ENCODE assay signal across 8 cellular contexts in genomic region chr14:75452900-75453816, GRCh38. TPM values are rescaled to one million over a fixed set of nuclear protein-coding genes. Genes with fewer than 3 reads are reported as not detected.
DNase-seq lines count a peak whose midpoint lies in the region; ATAC-seq and TF ChIP-seq lines count a peak whose summit lies in the region.

No MANE protein-coding gene starts in this region.

- H3K9me2 ChIP-seq in PC-9 (ENCODE audit: insufficient read depth), result no peaks in the 10 kb centered on the region

- BruUV-seq in PC-9 (replicated peaks; lab: Mats Ljungman, UMichigan), result no TSS peak

- H3F3A ChIP-seq in PC-9 (ENCODE audit: insufficient read depth, low read depth), result peaks cover 76% of the 10 kb centered on the region

- peak overlapping the region; percentile 96 for H3K27ac Mint-ChIP-seq in neural crest cell (ENCODE audit: unreplicated experiment)

- H3K4me1 Mint-ChIP-seq in neural crest cell, result peaks cover 55% of the 10 kb centered on the region

- no peak for ATAC-seq in HG03457 (IDR thresholded peaks at IDR 0.05; ENCODE audit: unreplicated experiment)
- ATAC-seq in HG02885 (IDR thresholded peaks at IDR 0.05; ENCODE audit: poor library complexity, unreplicated experiment), result no peak

- DNase-seq in AG09309 (ENCODE audit: low read depth) (peak; percentile 86), PC-9 (peak; percentile 100), fibroblast of mammary gland (ENCODE audit: low read depth) (peak; percentile 90), neural crest cell (ENCODE audit: low read depth, low spot score) (peak; percentile 36), SKM-1 (lab: John Stamatoyannopoulos, UW; ENCODE audit: unreplicated experiment) (no peak)
- no peak for DNase-seq in effector memory CD4-positive, alpha-beta T cell

- H2AFZ ChIP-seq in PC-9, result 0 out of 2 replicates have a peak overlapping the region, but pooled peaks have one; percentile 7

- POLR2A ChIA-PET in PC-9 (lab: Charles Lee; ENCODE audit: unreplicated experiment), result interaction anchor here (0.5 to 1.2 kb wide), 15 partner anchors 10 to 1471 kb away, joined by 3 to 26 read pairs (median 6); no protein-coding TSS in a partner anchor

- no peaks in the 10 kb centered on the region for H3K9me3 Mint-ChIP-seq in neural crest cell

- H3K4me3 Mint-ChIP-seq in neural crest cell, result peak overlapping the region; percentile 36

- H4K20me1 ChIP-seq in PC-9 (ENCODE audit: insufficient read depth), result no peaks in the 10 kb centered on the region

- H3K4me2 ChIP-seq in PC-9, result peak overlapping the region; percentile 72

- peak overlapping the region; percentile 93 for H3K27ac ChIP-seq in PC-9
- no peak overlapping the region for H3K27ac ChIP-seq in effector memory CD4-positive, alpha-beta T cell (ENCODE audit: insufficient read depth, low read length, poor library complexity, severe bottlenecking)

- CTCF ChIA-PET in PC-9 (lab: Charles Lee), result interaction anchor here (0.7 to 1.7 kb wide), 7 partner anchors 11 to 159 kb away, joined by 3 to 22 read pairs (median 11); no protein-coding TSS in a partner anchor

- no peak overlapping the region for H3K4me3 ChIP-seq in AG09309 (ENCODE audit: control insufficient read depth, low read depth, low read length)
- H3K4me3 ChIP-seq in PC-9, result peak overlapping the region; percentile 17; the same call in 1 of the 2 replicates
- H3K4me3 ChIP-seq in fibroblast of mammary gland (ENCODE audit: control insufficient read depth, low read depth, low read length), result no peak overlapping the region
- H3K4me3 ChIP-seq in effector memory CD4-positive, alpha-beta T cell (ENCODE audit: insufficient read depth, low read depth, low read length, poor library complexity, severe bottlenecking), result no peak overlapping the region

- peaks cover 8% of the 10 kb centered on the region; the same call in 1 of the 2 replicates for H3K36me3 ChIP-seq in PC-9 (ENCODE audit: low read depth)
- H3K36me3 ChIP-seq in effector memory CD4-positive, alpha-beta T cell (ENCODE audit: control insufficient read depth, insufficient read depth, low read length), result no peaks in the 10 kb centered on the region

- H3K36me3 Mint-ChIP-seq in neural crest cell (ENCODE audit: low read depth), result no peaks in the 10 kb centered on the region

- no peak for TF ChIP-seq CTCF in AG09309 (IDR thresholded peaks at IDR 0.05; ENCODE audit: control insufficient read depth, insufficient read depth, low read depth, low read length, missing control alignments)
- peak; percentile 26; the same call in 1 of the 2 replicates for TF ChIP-seq CTCF in PC-9 (conservative IDR thresholded peaks at IDR 0.05)
- no peak for TF ChIP-seq CTCF in fibroblast of mammary gland (conservative IDR thresholded peaks at IDR 0.05; ENCODE audit: control insufficient read depth, insufficient read depth, low read depth, low read length)
- no peak for TF ChIP-seq CTCF in neural crest cell (conservative IDR thresholded peaks at IDR 0.05)

- no peaks in the 10 kb centered on the region for H3K27me3 ChIP-seq in PC-9 (ENCODE audit: insufficient read depth, low read depth)
- no peaks in the 10 kb centered on the region for H3K27me3 ChIP-seq in effector memory CD4-positive, alpha-beta T cell (replicated peaks; ENCODE audit: control insufficient read depth, insufficient read depth, low read length, poor library complexity, severe bottlenecking)

- no peaks in the 10 kb centered on the region for H3K9me3 ChIP-seq in PC-9 (ENCODE audit: insufficient read depth, low read depth)
- H3K9me3 ChIP-seq in effector memory CD4-positive, alpha-beta T cell (ENCODE audit: control insufficient read depth, low read length), result no peaks in the 10 kb centered on the region

- peaks cover 81% of the 10 kb centered on the region for H3K79me2 ChIP-seq in PC-9 (ENCODE audit: low read depth)

- H3K27me3 Mint-ChIP-seq in neural crest cell (ENCODE audit: low read depth), result no peaks in the 10 kb centered on the region

- intact Hi-C loops in PC-9 (cut with micrococcal nuclease; ENCODE audit: unreplicated experiment), result loop anchor here (1.0 to 10.0 kb wide), 18 partner anchors 11 to 1589 kb away; partner anchors contain the start of gene DLST

- H3K4me1 ChIP-seq in PC-9 (replicated peaks; ENCODE audit: insufficient read depth), result peaks cover 96% of the 10 kb centered on the region
- H3K4me1 ChIP-seq in effector memory CD4-positive, alpha-beta T cell (ENCODE audit: control insufficient read depth, insufficient read depth, low read length, poor library complexity, severe bottlenecking), result no peaks in the 10 kb centered on the region

RNA-seq across cellular contexts. Expression of gene JDP2, which starts 25.3 kb away (rescaled TPM):
- 186 and 300 TPM in 2 replicates for total RNA-seq in PC-9 (2021)
- 2.6 and 4.7 TPM in 2 replicates for total RNA-seq in neural crest cell

Comparison
In these comparisons a context has a peak if more than half of its experiments do, and no peak if none do; other contexts are left out.
1. DNase-seq: peak in AG09309 (single experiment), PC-9 (2 of 2), fibroblast of mammary gland (single experiment) and neural crest cell (single experiment); none in SKM-1 (single experiment) and effector memory CD4-positive, alpha-beta T cell (0 of 3).
2. RNA of gene JDP2, which starts 25.3 kb away (total RNA-seq): 186 to 300 TPM in PC-9; 2.6 to 4.7 TPM in neural crest cell; every median in the first group is over 10 times any median in the second.